11 cellular contexts compared by ENCODE assay signal in genomic region chr1:186059311-186059710, GRCh38.
DNase-seq lines count a peak whose midpoint lies in the region; ATAC-seq and TF ChIP-seq lines count a peak whose summit lies in the region.
"Had no signal": no experiment of that assay in that cellular context is flagged by ENCODE, and none has a peak within 500 bp of the region (broad histone marks: within the 10 kb centered on the region; RNA-seq: fewer than 3 reads in every experiment).

No MANE protein-coding gene starts in this region.

- no peak overlapping the region for H3K4me3 Mint-ChIP-seq in activated CD4-positive, alpha-beta T cell treated with anti-CD3 and anti-CD28 coated beads, Interleukin-2, amount 10 ng/mL, durations not matched to agents 7 days and 5 days
- H3K4me3 Mint-ChIP-seq: activated B cell treated with CpG ODN at 0.5 μM for 24 hours had no signal

- no peak for TF ChIP-seq EP300 in SK-N-SH (IDR thresholded peaks at IDR 0.05; ENCODE audit: borderline replicate concordance in 1 of 2, low read depth in 1 of 2, low read length in 1 of 2)
- TF ChIP-seq EP300 in gastroesophageal sphincter (IDR thresholded peaks at IDR 0.05): no peak

- H4K20me1 ChIP-seq in SK-N-SH (ENCODE audit: insufficient read depth): no peaks in the 10 kb centered on the region

- no peaks in the 10 kb centered on the region for H3K27me3 Mint-ChIP-seq in activated CD4-positive, alpha-beta T cell treated with anti-CD3 and anti-CD28 coated beads, Interleukin-2, amount 10 ng/mL, durations not matched to agents 7 days and 5 days

- no peak for ATAC-seq in SK-N-SH treated with all-trans-retinoic acid at 6 μM for 48 hours
- peak; percentile 83 for ATAC-seq in gastroesophageal sphincter

- no peak for TF ChIP-seq RAD21 in SK-N-SH (IDR thresholded peaks at IDR 0.05; ENCODE audit: low read length)

- 0% methylated on average over 1 of the region's 1 CpG for WGBS in SK-N-SH (ENCODE audit: low lambda C conversion rate)
- 33 to 82% methylated on average over 1 of the region's 1 CpG for WGBS in gastroesophageal sphincter (ENCODE audit: low coverage in 1 of 2), 2 donors

- POLR2A ChIA-PET in SK-N-SH (lab: Yijun Ruan, JAX): no interaction called here
- POLR2A ChIA-PET in activated CD4-positive, alpha-beta T cell treated with anti-CD3 and anti-CD28 coated beads, Interleukin-2, amount 10 ng/mL, durations not matched to agents 7 days and 5 days (lab: Charles Lee): no interaction called here

- H3F3A ChIP-seq in SK-N-SH (replicated peaks; ENCODE audit: insufficient read depth): no peaks in the 10 kb centered on the region

- H3K36me3 Mint-ChIP-seq in activated CD4-positive, alpha-beta T cell treated with anti-CD3 and anti-CD28 coated beads, Interleukin-2, amount 10 ng/mL, durations not matched to agents 7 days and 5 days (ENCODE audit: low read depth): no peaks in the 10 kb centered on the region

- no peaks in the 10 kb centered on the region for H3K4me1 Mint-ChIP-seq in activated CD4-positive, alpha-beta T cell treated with anti-CD3 and anti-CD28 coated beads, Interleukin-2, amount 10 ng/mL, durations not matched to agents 7 days and 5 days

- TF ChIP-seq CTCF in SK-N-SH (IDR thresholded peaks at IDR 0.05) (no peak), gastroesophageal sphincter (IDR thresholded peaks at IDR 0.05) (no peak), vagina (IDR thresholded peaks at IDR 0.05) (no peak)

- H3K27ac Mint-ChIP-seq in activated CD4-positive, alpha-beta T cell treated with anti-CD3 and anti-CD28 coated beads, Interleukin-2, amount 10 ng/mL, durations not matched to agents 7 days and 5 days: no peak overlapping the region
- H3K27ac Mint-ChIP-seq: activated B cell treated with CpG ODN at 0.5 μM for 24 hours had no signal

- intact Hi-C loops in vagina (cut with DNase I): no loop called here

- no peak for DNase-seq in SK-N-SH
- DNase-seq in NCI-H510A treated with DMSO at 0.1 percent for 48 hours (lab: John Stamatoyannopoulos, UW): peak; percentile 77
- no peak for DNase-seq in vagina (ENCODE audit: extremely low spot score in 2 of 2)
- DNase-seq in NCI-H2227 treated with DMSO at 0.1 percent for 48 hours (lab: John Stamatoyannopoulos, UW): no peak
- DNase-seq in activated CD4-positive, alpha-beta T cell treated with anti-CD3 and anti-CD28 coated beads, Interleukin-2, amount 10 ng/mL, durations not matched to agents 7 days and 5 days: no peak
- DNase-seq in activated naive CD4-positive, alpha-beta T cell treated with anti-CD3 and anti-CD28 coated beads, Interleukin-2, amount 50 U/mL, for 16 hours: no peak
- DNase-seq: activated B cell treated with CpG ODN at 0.5 μM for 24 hours; activated naive CD4-positive, alpha-beta T cell treated with Interleukin-2 at 50 U/mL for 16 hours; Karpas-422 had no signal

- TF ChIP-seq POLR2A in gastroesophageal sphincter (IDR thresholded peaks at IDR 0.05) (no peak), vagina (IDR thresholded peaks at IDR 0.05) (no peak)

- H3K27me3 ChIP-seq in SK-N-SH (ENCODE audit: insufficient read depth) (no peaks in the 10 kb centered on the region), gastroesophageal sphincter (no peaks in the 10 kb centered on the region), vagina (no peaks in the 10 kb centered on the region)

- peaks cover 0 to 4% of the 10 kb centered on the region in 2 experiments; a peak in 2 of 4 replicates for H3K4me1 ChIP-seq in SK-N-SH (ENCODE audit: control insufficient read depth in 1 of 2, insufficient read depth in 2 of 2, low read depth in 1 of 2, low read length in 1 of 2)
- peaks cover 0 to 23% (median 3%) of the 10 kb centered on the region in 3 donors for H3K4me1 ChIP-seq in gastroesophageal sphincter
- H3K4me1 ChIP-seq in vagina: peaks cover 14% of the 10 kb centered on the region

- H3K27ac ChIP-seq in SK-N-SH (ENCODE audit: low read depth in 2 of 2, low read length in 1 of 2) (no peak overlapping the region), gastroesophageal sphincter (peak overlapping the region in 1 of 4 donors; percentile 0), vagina (peak overlapping the region; percentile 42)

- CTCF ChIA-PET in SK-N-SH (lab: Yijun Ruan, JAX): no interaction called here
- CTCF ChIA-PET in activated CD4-positive, alpha-beta T cell treated with anti-CD3 and anti-CD28 coated beads, Interleukin-2, amount 10 ng/mL, durations not matched to agents 7 days and 5 days (lab: Charles Lee): no interaction called here

- H3K79me2 ChIP-seq in SK-N-SH (ENCODE audit: insufficient read depth): no peaks in the 10 kb centered on the region

- no peak overlapping the region for H2AFZ ChIP-seq in SK-N-SH (ENCODE audit: low read depth)

- no peak overlapping the region for H3K4me3 ChIP-seq in SK-N-SH (ENCODE audit: low read depth in 2 of 2, low read length in 1 of 2)
- H3K4me3 ChIP-seq in gastroesophageal sphincter: no peak overlapping the region
- H3K4me3 ChIP-seq in vagina: no peak overlapping the region

- no peaks in the 10 kb centered on the region for H3K9me3 ChIP-seq in SK-N-SH
- H3K9me3 ChIP-seq in gastroesophageal sphincter: no peaks in the 10 kb centered on the region
- no peaks in the 10 kb centered on the region for H3K9me3 ChIP-seq in vagina

- no peaks in the 10 kb centered on the region for H3K9me2 ChIP-seq in SK-N-SH

- H3K9ac ChIP-seq in SK-N-SH: no peak overlapping the region

- no peak overlapping the region for H3K4me2 ChIP-seq in SK-N-SH

- H3K36me3 ChIP-seq in SK-N-SH (replicated peaks in 1 of 2; ENCODE audit: control insufficient read depth in 1 of 2, insufficient read depth in 2 of 2, low read length in 1 of 2) (peaks cover 5 to 26% of the 10 kb centered on the region in 2 experiments), gastroesophageal sphincter (peaks cover 0 to 16% of the 10 kb centered on the region in 2 donors), vagina (no peaks in the 10 kb centered on the region)

- H3K9me3 Mint-ChIP-seq in activated CD4-positive, alpha-beta T cell treated with anti-CD3 and anti-CD28 coated beads, Interleukin-2, amount 10 ng/mL, durations not matched to agents 7 days and 5 days: no peaks in the 10 kb centered on the region
- H3K9me3 Mint-ChIP-seq: activated B cell treated with CpG ODN at 0.5 μM for 24 hours had no signal

TF ChIP-seq in SK-N-SH treated with all-trans-retinoic acid at 6 μM for 48 hours, 23 proteins besides CTCF, POLR2A, EP300 and RAD21:
- TF ChIP-seq ESRRG (CRISPR knock-in tag; IDR thresholded peaks at IDR 0.05) (no peak), ISL1 (CRISPR knock-in tag; IDR thresholded peaks at IDR 0.05) (no peak), POU6F1 (CRISPR knock-in tag; IDR thresholded peaks at IDR 0.05; ENCODE audit: borderline replicate concordance, low read depth) (no peak), ZC3H10 (CRISPR knock-in tag; IDR thresholded peaks at IDR 0.05) (peak; percentile 15; the same call in 1 of the 2 replicates)

TF ChIP-seq in SK-N-SH, 30 proteins besides CTCF, POLR2A, EP300 and RAD21:
- no peak for TF ChIP-seq SMC3 (IDR thresholded peaks at IDR 0.05; ENCODE audit: low read depth, low read length)
- TF ChIP-seq, protein P1, sequence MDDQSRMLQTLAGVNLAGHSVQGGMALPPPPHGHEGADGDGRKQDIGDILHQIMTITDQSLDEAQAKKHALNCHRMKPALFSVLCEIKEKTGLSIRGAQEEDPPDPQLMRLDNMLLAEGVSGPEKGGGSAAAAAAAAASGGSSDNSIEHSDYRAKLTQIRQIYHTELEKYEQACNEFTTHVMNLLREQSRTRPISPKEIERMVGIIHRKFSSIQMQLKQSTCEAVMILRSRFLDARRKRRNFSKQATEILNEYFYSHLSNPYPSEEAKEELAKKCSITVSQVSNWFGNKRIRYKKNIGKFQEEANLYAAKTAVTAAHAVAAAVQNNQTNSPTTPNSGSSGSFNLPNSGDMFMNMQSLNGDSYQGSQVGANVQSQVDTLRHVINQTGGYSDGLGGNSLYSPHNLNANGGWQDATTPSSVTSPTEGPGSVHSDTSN (IDR thresholded peaks at IDR 0.05): no peak
- no peak for TF ChIP-seq EZH2phosphoT487 (IDR thresholded peaks at IDR 0.05; ENCODE audit: borderline replicate concordance, low read depth)
- TF ChIP-seq USF1 (IDR thresholded peaks at IDR 0.05; ENCODE audit: borderline replicate concordance, low read depth): no peak
- no peak for TF ChIP-seq TCF12 (IDR thresholded peaks at IDR 0.05)
- no peak for TF ChIP-seq USF2 (IDR thresholded peaks at IDR 0.05; ENCODE audit: borderline replicate concordance, low read depth, low read length)
- no peak for TF ChIP-seq MXI1 (IDR thresholded peaks at IDR 0.05; ENCODE audit: low read depth, low read length)
- TF ChIP-seq, protein P2, sequence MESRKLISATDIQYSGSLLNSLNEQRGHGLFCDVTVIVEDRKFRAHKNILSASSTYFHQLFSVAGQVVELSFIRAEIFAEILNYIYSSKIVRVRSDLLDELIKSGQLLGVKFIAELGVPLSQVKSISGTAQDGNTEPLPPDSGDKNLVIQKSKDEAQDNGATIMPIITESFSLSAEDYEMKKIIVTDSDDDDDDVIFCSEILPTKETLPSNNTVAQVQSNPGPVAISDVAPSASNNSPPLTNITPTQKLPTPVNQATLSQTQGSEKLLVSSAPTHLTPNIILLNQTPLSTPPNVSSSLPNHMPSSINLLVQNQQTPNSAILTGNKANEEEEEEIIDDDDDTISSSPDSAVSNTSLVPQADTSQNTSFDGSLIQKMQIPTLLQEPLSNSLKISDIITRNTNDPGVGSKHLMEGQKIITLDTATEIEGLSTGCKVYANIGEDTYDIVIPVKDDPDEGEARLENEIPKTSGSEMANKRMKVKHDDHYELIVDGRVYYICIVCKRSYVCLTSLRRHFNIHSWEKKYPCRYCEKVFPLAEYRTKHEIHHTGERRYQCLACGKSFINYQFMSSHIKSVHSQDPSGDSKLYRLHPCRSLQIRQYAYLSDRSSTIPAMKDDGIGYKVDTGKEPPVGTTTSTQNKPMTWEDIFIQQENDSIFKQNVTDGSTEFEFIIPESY (IDR thresholded peaks at IDR 0.05; ENCODE audit: borderline replicate concordance, low read depth): no peak
- TF ChIP-seq NFIC (IDR thresholded peaks at IDR 0.05; ENCODE audit: borderline replicate concordance): no peak
- no peak for TF ChIP-seq RCOR1 (IDR thresholded peaks at IDR 0.05; ENCODE audit: low read length)
- TF ChIP-seq FOSL2 (IDR thresholded peaks at IDR 0.05; ENCODE audit: borderline replicate concordance, low read depth): no peak
